ENCODE assay signal across 17 cellular contexts in genomic region chr17:14015286-14015685, GRCh38. TPM values are rescaled to one million over a fixed set of nuclear protein-coding genes. Genes with fewer than 3 reads are reported as not detected.
DNase-seq lines count a peak whose midpoint lies in the region; ATAC-seq and TF ChIP-seq lines count a peak whose summit lies in the region.
"Had no signal": no experiment of that assay in that cellular context is flagged by ENCODE, and none has a peak within 500 bp of the region (broad histone marks: within the 10 kb centered on the region; RNA-seq: fewer than 3 reads in every experiment).

No MANE protein-coding gene starts in this region.

- H3K9me3 ChIP-seq in SK-N-SH (no peaks in the 10 kb centered on the region), fibroblast of lung (ENCODE audit: control insufficient read depth, insufficient read depth, low read depth, low read length) (no peaks in the 10 kb centered on the region), psoas muscle (no peaks in the 10 kb centered on the region)
- H3K9me3 ChIP-seq: SJSA1 had no signal

- H3F3A ChIP-seq in SK-N-SH (replicated peaks; ENCODE audit: insufficient read depth), result no peaks in the 10 kb centered on the region

- H3K4me3 ChIP-seq in SK-N-SH (ENCODE audit: low read depth in 2 of 2, low read length in 1 of 2), result no peak overlapping the region
- H3K4me3 ChIP-seq in fibroblast of lung (replicated peaks in 1 of 4; ENCODE audit: control extremely low read depth in 1 of 4, insufficient read depth in 1 of 4, low read depth in 3 of 4, low read length in 4 of 4), result no peak overlapping the region
- peak overlapping the region; percentile 15 for H3K4me3 ChIP-seq in psoas muscle
- H3K4me3 ChIP-seq: PC-9, SJSA1 had no signal

- no peak for TF ChIP-seq EP300 in SK-N-SH (IDR thresholded peaks at IDR 0.05; ENCODE audit: borderline replicate concordance in 1 of 2, low read depth in 1 of 2, low read length in 1 of 2)

- in situ Hi-C loops in KBM-7 (cut with MboI; ENCODE audit: low pct_unique_long_range_greater_than_20kb, low sequenced_read_pairs), result no loop called here

- H2AFZ ChIP-seq in SK-N-SH (ENCODE audit: low read depth) (no peak overlapping the region), fibroblast of lung (ENCODE audit: low read length) (no peak overlapping the region)
- H2AFZ ChIP-seq: PC-9 had no signal

- ATAC-seq in SK-N-SH treated with all-trans-retinoic acid at 6 μM for 48 hours (peak; percentile 31; the same call in 2 of the 3 replicates), psoas muscle (no peak), GM19324 (IDR thresholded peaks at IDR 0.05; ENCODE audit: low FRiP score, unreplicated experiment) (no peak)
- ATAC-seq: CD8-positive, alpha-beta T cell had no signal

- no peak for TF ChIP-seq CTCF in SK-N-SH (IDR thresholded peaks at IDR 0.05)
- no peak for TF ChIP-seq CTCF in fibroblast of lung (conservative IDR thresholded peaks at IDR 0.05 in 1 of 2, IDR thresholded peaks at IDR 0.05 in 1 of 2; ENCODE audit: low read depth in 1 of 2, low read length in 2 of 2)
- TF ChIP-seq CTCF in psoas muscle (IDR thresholded peaks at IDR 0.05), result no peak

- no peak overlapping the region for H3K4me2 ChIP-seq in SK-N-SH
- peak overlapping the region; percentile 70 for H3K4me2 ChIP-seq in fibroblast of lung (ENCODE audit: extremely low read depth, insufficient read depth, low read length)
- H3K4me2 ChIP-seq: PC-9 had no signal

- H3K9ac ChIP-seq in SK-N-SH (no peak overlapping the region), fibroblast of lung (ENCODE audit: insufficient read depth, low read length) (no peak overlapping the region)

- CTCF ChIA-PET in SK-N-SH (lab: Yijun Ruan, JAX), result no interaction called here

- TF ChIP-seq RAD21 in SK-N-SH (IDR thresholded peaks at IDR 0.05; ENCODE audit: low read length), result no peak

- H3K4me1 ChIP-seq in SK-N-SH (ENCODE audit: control insufficient read depth in 1 of 2, insufficient read depth in 2 of 2, low read depth in 1 of 2, low read length in 1 of 2), result peaks cover 0 to 4% of the 10 kb centered on the region in 2 experiments; a peak in 2 of 4 replicates
- H3K4me1 ChIP-seq in fibroblast of lung (ENCODE audit: control insufficient read depth, extremely low read depth, insufficient read depth, low read length), result no peaks in the 10 kb centered on the region
- H3K4me1 ChIP-seq in psoas muscle, result no peaks in the 10 kb centered on the region
- H3K4me1 ChIP-seq: SJSA1 had no signal

- H3K36me3 ChIP-seq in SK-N-SH (replicated peaks in 1 of 2; ENCODE audit: control insufficient read depth in 1 of 2, insufficient read depth in 2 of 2, low read length in 1 of 2) (no peaks in the 10 kb centered on the region), fibroblast of lung (ENCODE audit: control insufficient read depth, insufficient read depth, low read length) (no peaks in the 10 kb centered on the region), psoas muscle (ENCODE audit: insufficient read depth in 1 of 2, low read depth in 1 of 2) (no peaks in the 10 kb centered on the region)
- H3K36me3 ChIP-seq: SJSA1 had no signal

- WGBS in SK-N-SH (ENCODE audit: low lambda C conversion rate), result 46% methylated on average over 14 of the region's 14 CpGs
- 15 to 25% (median 24%) methylated on average over 14 of the region's 14 CpGs for WGBS in psoas muscle, 3 donors

- H3K79me2 ChIP-seq in SK-N-SH (ENCODE audit: insufficient read depth) (no peaks in the 10 kb centered on the region), fibroblast of lung (ENCODE audit: control insufficient read depth, insufficient read depth, low read length) (no peaks in the 10 kb centered on the region)

- DNase-seq in SK-N-SH, result no peak
- DNase-seq in fibroblast of lung (ENCODE audit: low read depth in 2 of 2), result peak in 1 of 2 donors; percentile 45
- no peak for DNase-seq in psoas muscle
- DNase-seq in NCI-H1417 treated with DMSO at 0.1 percent for 48 hours (lab: John Stamatoyannopoulos, UW), result no peak
- DNase-seq in NOMO-1 treated with dmso at 0.1 percent for 144 hours (lab: John Stamatoyannopoulos, UW; ENCODE audit: unreplicated experiment), result no peak
- DNase-seq in KBM-7, result no peak
- DNase-seq: CD8-positive, alpha-beta T cell; DMS79; KG1; NCI-H1092; NCI-H510A treated with DMSO at 0.1 percent for 48 hours; NCI-H82; PC-9 had no signal

- intact Hi-C loops in psoas muscle (cut with DNase I), result no loop called here

- no peaks in the 10 kb centered on the region for H3K27me3 ChIP-seq in SK-N-SH (ENCODE audit: insufficient read depth)
- H3K27me3 ChIP-seq in fibroblast of lung (ENCODE audit: control insufficient read depth, insufficient read depth, low read length), result no peaks in the 10 kb centered on the region
- no peaks in the 10 kb centered on the region for H3K27me3 ChIP-seq in psoas muscle (ENCODE audit: insufficient read depth in 3 of 3, low read length in 2 of 3)
- H3K27me3 ChIP-seq: SJSA1 had no signal

- H3K27ac ChIP-seq in SK-N-SH (ENCODE audit: low read depth in 2 of 2, low read length in 1 of 2), result no peak overlapping the region
- no peak overlapping the region for H3K27ac ChIP-seq in fibroblast of lung (ENCODE audit: insufficient read depth, low read length)
- H3K27ac ChIP-seq in psoas muscle, result no peak overlapping the region
- H3K27ac ChIP-seq: 22Rv1, PC-9, SJSA1 had no signal

- POLR2A ChIA-PET in SK-N-SH (lab: Yijun Ruan, JAX), result no interaction called here

- H3K9me2 ChIP-seq in SK-N-SH, result no peaks in the 10 kb centered on the region

- H4K20me1 ChIP-seq in SK-N-SH (ENCODE audit: insufficient read depth) (no peaks in the 10 kb centered on the region), fibroblast of lung (ENCODE audit: control insufficient read depth, extremely low read depth, insufficient read depth, low read length) (no peaks in the 10 kb centered on the region)

TF ChIP-seq in SK-N-SH treated with all-trans-retinoic acid at 6 μM for 48 hours, 23 proteins besides CTCF, POLR2A, EP300 and RAD21 (continues in another document):
- TF ChIP-seq BACH2 (CRISPR knock-in tag; IDR thresholded peaks at IDR 0.05; ENCODE audit: borderline replicate concordance) (no peak), OSR1 (CRISPR knock-in tag; IDR thresholded peaks at IDR 0.05) (no peak), PPARA (CRISPR knock-in tag; IDR thresholded peaks at IDR 0.05; ENCODE audit: borderline replicate concordance) (no peak), ARNTL (CRISPR knock-in tag; IDR thresholded peaks at IDR 0.05; ENCODE audit: borderline replicate concordance, low read depth) (no peak), CREB5 (CRISPR knock-in tag; IDR thresholded peaks at IDR 0.05; ENCODE audit: low read depth) (no peak), RARB (CRISPR knock-in tag; IDR thresholded peaks at IDR 0.05) (no peak)

TF ChIP-seq in SK-N-SH, 30 proteins besides CTCF, POLR2A, EP300 and RAD21 (continues in another document):
- no peak for TF ChIP-seq NRF1 (IDR thresholded peaks at IDR 0.05; ENCODE audit: low read depth, low read length)
- TF ChIP-seq, protein P1, sequence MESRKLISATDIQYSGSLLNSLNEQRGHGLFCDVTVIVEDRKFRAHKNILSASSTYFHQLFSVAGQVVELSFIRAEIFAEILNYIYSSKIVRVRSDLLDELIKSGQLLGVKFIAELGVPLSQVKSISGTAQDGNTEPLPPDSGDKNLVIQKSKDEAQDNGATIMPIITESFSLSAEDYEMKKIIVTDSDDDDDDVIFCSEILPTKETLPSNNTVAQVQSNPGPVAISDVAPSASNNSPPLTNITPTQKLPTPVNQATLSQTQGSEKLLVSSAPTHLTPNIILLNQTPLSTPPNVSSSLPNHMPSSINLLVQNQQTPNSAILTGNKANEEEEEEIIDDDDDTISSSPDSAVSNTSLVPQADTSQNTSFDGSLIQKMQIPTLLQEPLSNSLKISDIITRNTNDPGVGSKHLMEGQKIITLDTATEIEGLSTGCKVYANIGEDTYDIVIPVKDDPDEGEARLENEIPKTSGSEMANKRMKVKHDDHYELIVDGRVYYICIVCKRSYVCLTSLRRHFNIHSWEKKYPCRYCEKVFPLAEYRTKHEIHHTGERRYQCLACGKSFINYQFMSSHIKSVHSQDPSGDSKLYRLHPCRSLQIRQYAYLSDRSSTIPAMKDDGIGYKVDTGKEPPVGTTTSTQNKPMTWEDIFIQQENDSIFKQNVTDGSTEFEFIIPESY (IDR thresholded peaks at IDR 0.05; ENCODE audit: borderline replicate concordance, low read depth), result no peak
- TF ChIP-seq REST (IDR thresholded peaks at IDR 0.05; ENCODE audit: low read depth, low read length), result no peak
- no peak for TF ChIP-seq RXRA (IDR thresholded peaks at IDR 0.05; ENCODE audit: borderline replicate concordance, low read depth)
- TF ChIP-seq TEAD4 (IDR thresholded peaks at IDR 0.05; ENCODE audit: borderline replicate concordance, insufficient read depth), result no peak
- TF ChIP-seq YY1 (IDR thresholded peaks at IDR 0.05; ENCODE audit: low read depth), result no peak

RNA-seq across cellular contexts. Expression of gene COX10, which starts 54.0 kb away (rescaled TPM):
- polyA plus RNA-seq in SK-N-SH (2012; rRNA removed) (8.7 and 11.4 TPM in 2 replicates), fibroblast of lung (12.5 and 14.0 TPM in 2 replicates), psoas muscle (10 to 100 TPM; 60.5 to 74.7 (median 71.4) TPM)
- 9.2 and 10.9 TPM in 2 replicates for polyA plus RNA-seq in SK-N-SH (2012; cell fraction: cytosol; rRNA removed)
- 8.2 and 8.9 TPM in 2 replicates for polyA plus RNA-seq in SK-N-SH (2012; cell fraction: nucleus; rRNA removed)
- total RNA-seq in fibroblast of lung (10.6 and 12.6 TPM in 2 replicates), psoas muscle (10 to 100 TPM; 31.5 to 77.1 (median 43.9) TPM)
- 7.8 and 8.7 TPM in 2 replicates for polyA plus RNA-seq in fibroblast of lung (2012)
- polyA minus RNA-seq in fibroblast of lung (ENCODE audit: low replicate concordance), result 9.0 and 9.6 TPM in 2 replicates
